9 cellular contexts compared by ENCODE assay signal in genomic region chr14:23153891-23154796, GRCh38. TPM values are rescaled to one million over a fixed set of nuclear protein-coding genes. Genes with fewer than 3 reads are reported as not detected.
A peak's percentile ranks its signal among the peaks of the same experiment; 100 is the strongest.
DNase-seq lines count a peak whose midpoint lies in the region; ATAC-seq and TF ChIP-seq lines count a peak whose summit lies in the region.
"Had no signal": no experiment of that assay in that cellular context is flagged by ENCODE, and none has a peak within 500 bp of the region (broad histone marks: within the 10 kb centered on the region; RNA-seq: fewer than 3 reads in every experiment).

No MANE protein-coding gene starts in this region.

- H3K27me3 ChIP-seq in RWPE2 (ENCODE audit: insufficient read depth, poor library complexity, severe bottlenecking): no peaks in the 10 kb centered on the region
- H3K27me3 ChIP-seq in fibroblast of lung (ENCODE audit: control insufficient read depth, insufficient read depth, low read length): no peaks in the 10 kb centered on the region
- no peaks in the 10 kb centered on the region for H3K27me3 ChIP-seq in neutrophil

- ATAC-seq in RWPE2 (ENCODE audit: low read depth): peak; percentile 65
- no peak for ATAC-seq in HG03571 (IDR thresholded peaks at IDR 0.05; ENCODE audit: unreplicated experiment)
- no peak for ATAC-seq in HG02870 (IDR thresholded peaks at IDR 0.05; ENCODE audit: unreplicated experiment)
- no peak for ATAC-seq in HG02763 (IDR thresholded peaks at IDR 0.05; ENCODE audit: unreplicated experiment)

- DNase-seq in GM04504 (ENCODE audit: low read depth): peak; percentile 79
- DNase-seq in RWPE2 (ENCODE audit: low spot score): peak; percentile 86
- DNase-seq in fibroblast of lung (ENCODE audit: low read depth in 2 of 2): peak; percentile 54 to 55
- no peak for DNase-seq in NCI-H510A (lab: John Stamatoyannopoulos, UW)

- H3K9ac ChIP-seq in fibroblast of lung (ENCODE audit: insufficient read depth, low read length): no peak overlapping the region

- H2AFZ ChIP-seq in fibroblast of lung (ENCODE audit: low read length): peak overlapping the region; percentile 34

- TF ChIP-seq CTCF in RWPE2 (IDR thresholded peaks at IDR 0.05; ENCODE audit: poor library complexity, severe bottlenecking) (no peak), fibroblast of lung (conservative IDR thresholded peaks at IDR 0.05 in 1 of 2, IDR thresholded peaks at IDR 0.05 in 1 of 2; ENCODE audit: low read depth in 1 of 2, low read length in 2 of 2) (no peak), neutrophil (IDR thresholded peaks at IDR 0.05) (no peak)

- H3K4me1 ChIP-seq in RWPE2 (ENCODE audit: insufficient read depth, poor library complexity, severe bottlenecking): peaks cover 29% of the 10 kb centered on the region
- H3K4me1 ChIP-seq in fibroblast of lung (ENCODE audit: control insufficient read depth, extremely low read depth, insufficient read depth, low read length): peaks cover 6% of the 10 kb centered on the region
- H3K4me1 ChIP-seq in neutrophil (ENCODE audit: control insufficient read depth in 1 of 2, insufficient read depth in 1 of 2, low read depth in 1 of 2, low read length in 1 of 2): peaks cover 28% of the 10 kb centered on the region in 2 experiments

- H3K4me3 ChIP-seq in RWPE2 (ENCODE audit: severe bottlenecking): no peak overlapping the region
- H3K4me3 ChIP-seq in fibroblast of lung (replicated peaks in 1 of 4; ENCODE audit: control extremely low read depth in 1 of 4, insufficient read depth in 1 of 4, low read depth in 3 of 4, low read length in 4 of 4): peak overlapping the region in 2 of 4 experiments; percentile 9 to 58
- peak overlapping the region; percentile 2 to 13 for H3K4me3 ChIP-seq in neutrophil (ENCODE audit: low read depth in 1 of 2, low read length in 1 of 2)

- H4K20me1 ChIP-seq in fibroblast of lung (ENCODE audit: control insufficient read depth, extremely low read depth, insufficient read depth, low read length): no peaks in the 10 kb centered on the region

- H3K9me3 ChIP-seq in RWPE2 (ENCODE audit: severe bottlenecking) (no peaks in the 10 kb centered on the region), fibroblast of lung (ENCODE audit: control insufficient read depth, insufficient read depth, low read depth, low read length) (no peaks in the 10 kb centered on the region), neutrophil (no peaks in the 10 kb centered on the region)

- H3K79me2 ChIP-seq in fibroblast of lung (ENCODE audit: control insufficient read depth, insufficient read depth, low read length): no peaks in the 10 kb centered on the region

- peak overlapping the region; percentile 68 for H3K4me2 ChIP-seq in fibroblast of lung (ENCODE audit: extremely low read depth, insufficient read depth, low read length)

- H3K27ac ChIP-seq in RWPE2 (ENCODE audit: poor library complexity, severe bottlenecking) (peak overlapping the region; percentile 48), fibroblast of lung (ENCODE audit: insufficient read depth, low read length) (peak overlapping the region; percentile 69), neutrophil (peak overlapping the region; percentile 81)

- H3K36me3 ChIP-seq in RWPE2 (ENCODE audit: low read depth) (no peaks in the 10 kb centered on the region), fibroblast of lung (ENCODE audit: control insufficient read depth, insufficient read depth, low read length) (no peaks in the 10 kb centered on the region), neutrophil (no peaks in the 10 kb centered on the region)

RNA-seq across cellular contexts. Expression of gene SLC7A8, which starts 29.3 kb away (rescaled TPM):
- 5.1 and 10.2 TPM in 2 replicates for total RNA-seq in fibroblast of lung
- polyA plus RNA-seq in fibroblast of lung: 1.4 and 12.6 TPM in 2 replicates
- polyA plus RNA-seq in fibroblast of lung (2012): 3.9 and 15.2 TPM in 2 replicates
- polyA minus RNA-seq in fibroblast of lung (ENCODE audit: low replicate concordance): 17.3 and 63.6 TPM in 2 replicates

RNA-seq across cellular contexts. Expression of gene CEBPE, which starts 35.1 kb away (rescaled TPM):
- total RNA-seq in fibroblast of lung: not detected in 2 replicates
- polyA plus RNA-seq in fibroblast of lung: not detected in 2 replicates
- not detected in 2 replicates for polyA plus RNA-seq in fibroblast of lung (2012)
- polyA minus RNA-seq in fibroblast of lung (ENCODE audit: low replicate concordance): not detected in 2 replicates
- polyA plus RNA-seq: IgD-negative memory B cell had no signal

RNA-seq across cellular contexts. Expression of gene CIROP, which starts 49.4 kb away (rescaled TPM):
- total RNA-seq in fibroblast of lung: 0.17 and 1.0 TPM in 2 replicates
- polyA plus RNA-seq in fibroblast of lung: 0.09 and 0.61 TPM in 2 replicates
- 0.05 and 0.44 TPM in 2 replicates for polyA plus RNA-seq in fibroblast of lung (2012)
- polyA minus RNA-seq in fibroblast of lung (ENCODE audit: low replicate concordance): 0.59 TPM in 1 of 2 replicates, not detected in the other
- polyA plus RNA-seq: IgD-negative memory B cell had no signal

RNA-seq across cellular contexts. Expression of gene C14orf119, which starts 58.8 kb away (rescaled TPM):
- total RNA-seq in fibroblast of lung: 55.0 and 60.4 TPM in 2 replicates
- 96.5 and 115 TPM in 2 replicates for polyA plus RNA-seq in fibroblast of lung
- polyA plus RNA-seq in fibroblast of lung (2012): 88.5 and 104 TPM in 2 replicates
- 89.5 and 118 TPM in 2 replicates for polyA minus RNA-seq in fibroblast of lung (ENCODE audit: low replicate concordance)

RNA-seq across cellular contexts. Expression of gene ACIN1, which starts 59.2 kb away (rescaled TPM):
- total RNA-seq in fibroblast of lung: 58.3 and 75.1 TPM in 2 replicates
- polyA plus RNA-seq in fibroblast of lung: 94.0 and 101 TPM in 2 replicates
- 83.2 and 87.5 TPM in 2 replicates for polyA plus RNA-seq in fibroblast of lung (2012)
- 66.3 and 73.4 TPM in 2 replicates for polyA minus RNA-seq in fibroblast of lung (ENCODE audit: low replicate concordance)
